1 cellular context compared by ENCODE assay signal in the genomic region with DNA sequence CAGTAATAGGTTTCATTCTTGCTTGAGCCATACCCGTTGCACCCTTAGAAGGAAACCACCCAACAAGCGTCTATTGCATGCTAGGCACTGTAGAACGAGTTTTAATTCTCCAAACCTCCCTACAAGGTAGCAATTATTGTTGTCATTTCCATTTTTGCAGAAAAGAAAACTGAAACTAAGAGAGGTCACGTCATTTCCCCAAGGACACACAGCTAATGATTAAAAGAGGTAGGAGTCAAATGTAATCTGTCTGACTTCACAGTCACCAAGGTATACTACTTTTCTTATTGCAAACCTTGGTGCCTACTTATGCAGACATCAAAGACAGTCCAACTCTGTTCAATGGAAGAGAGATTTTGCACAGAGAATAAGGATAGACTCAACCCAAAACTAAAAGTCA.
TF ChIP-seq lines count a peak whose summit lies in the region.

No MANE protein-coding gene starts in this region.

TF ChIP-seq in HepG2, 621 proteins besides CTCF, POLR2A, EP300 and RAD21 (continued from another document):
- TF ChIP-seq, protein P1, sequence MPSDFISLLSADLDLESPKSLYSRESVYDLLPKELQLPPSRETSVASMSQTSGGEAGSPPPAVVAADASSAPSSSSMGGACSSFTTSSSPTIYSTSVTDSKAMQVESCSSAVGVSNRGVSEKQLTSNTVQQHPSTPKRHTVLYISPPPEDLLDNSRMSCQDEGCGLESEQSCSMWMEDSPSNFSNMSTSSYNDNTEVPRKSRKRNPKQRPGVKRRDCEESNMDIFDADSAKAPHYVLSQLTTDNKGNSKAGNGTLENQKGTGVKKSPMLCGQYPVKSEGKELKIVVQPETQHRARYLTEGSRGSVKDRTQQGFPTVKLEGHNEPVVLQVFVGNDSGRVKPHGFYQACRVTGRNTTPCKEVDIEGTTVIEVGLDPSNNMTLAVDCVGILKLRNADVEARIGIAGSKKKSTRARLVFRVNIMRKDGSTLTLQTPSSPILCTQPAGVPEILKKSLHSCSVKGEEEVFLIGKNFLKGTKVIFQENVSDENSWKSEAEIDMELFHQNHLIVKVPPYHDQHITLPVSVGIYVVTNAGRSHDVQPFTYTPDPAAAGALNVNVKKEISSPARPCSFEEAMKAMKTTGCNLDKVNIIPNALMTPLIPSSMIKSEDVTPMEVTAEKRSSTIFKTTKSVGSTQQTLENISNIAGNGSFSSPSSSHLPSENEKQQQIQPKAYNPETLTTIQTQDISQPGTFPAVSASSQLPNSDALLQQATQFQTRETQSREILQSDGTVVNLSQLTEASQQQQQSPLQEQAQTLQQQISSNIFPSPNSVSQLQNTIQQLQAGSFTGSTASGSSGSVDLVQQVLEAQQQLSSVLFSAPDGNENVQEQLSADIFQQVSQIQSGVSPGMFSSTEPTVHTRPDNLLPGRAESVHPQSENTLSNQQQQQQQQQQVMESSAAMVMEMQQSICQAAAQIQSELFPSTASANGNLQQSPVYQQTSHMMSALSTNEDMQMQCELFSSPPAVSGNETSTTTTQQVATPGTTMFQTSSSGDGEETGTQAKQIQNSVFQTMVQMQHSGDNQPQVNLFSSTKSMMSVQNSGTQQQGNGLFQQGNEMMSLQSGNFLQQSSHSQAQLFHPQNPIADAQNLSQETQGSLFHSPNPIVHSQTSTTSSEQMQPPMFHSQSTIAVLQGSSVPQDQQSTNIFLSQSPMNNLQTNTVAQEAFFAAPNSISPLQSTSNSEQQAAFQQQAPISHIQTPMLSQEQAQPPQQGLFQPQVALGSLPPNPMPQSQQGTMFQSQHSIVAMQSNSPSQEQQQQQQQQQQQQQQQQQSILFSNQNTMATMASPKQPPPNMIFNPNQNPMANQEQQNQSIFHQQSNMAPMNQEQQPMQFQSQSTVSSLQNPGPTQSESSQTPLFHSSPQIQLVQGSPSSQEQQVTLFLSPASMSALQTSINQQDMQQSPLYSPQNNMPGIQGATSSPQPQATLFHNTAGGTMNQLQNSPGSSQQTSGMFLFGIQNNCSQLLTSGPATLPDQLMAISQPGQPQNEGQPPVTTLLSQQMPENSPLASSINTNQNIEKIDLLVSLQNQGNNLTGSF (CRISPR knock-in tag; IDR thresholded peaks at IDR 0.05), result no peak
- TF ChIP-seq HMGA1 (CRISPR knock-in tag; conservative IDR thresholded peaks at IDR 0.05) (no peak), RARA (CRISPR knock-in tag; IDR thresholded peaks at IDR 0.05) (no peak), ATF7 (IDR thresholded peaks at IDR 0.05) (0 out of 2 replicates have a peak, but pooled peaks have one; percentile 10), ATF7 (CRISPR knock-in tag; IDR thresholded peaks at IDR 0.05) (no peak)
